Comparison of ENCODE assay signal across 8 cellular contexts in genomic region chr1:143863901-143864518, GRCh38.
DNase-seq lines count a peak whose midpoint lies in the region; ATAC-seq and FAIRE-seq lines count a peak whose summit lies in the region.
"Not testable (repeated sequence)": the region's sequence is repeated elsewhere in the genome, so short reads cannot be mapped to it uniquely, and the experiment has no call there.

No MANE protein-coding gene starts in this region.

- not testable (repeated sequence) for H3K4me1 Mint-ChIP-seq in activated naive CD8-positive, alpha-beta T cell treated with anti-CD3 and anti-CD28 coated beads, Interleukin-2, amount 50 U/mL, for 24 hours; stimulated activated naive B cell treated with anti-CD40 and anti-IgM and Interleukin-4, amounts not matched to agents 10 μg/mL and 1 μg/mL and 100 μg/mL, for 72 hours

- DNase-seq in GM18507 (ENCODE audit: extremely low spot score, insufficient read length, low read depth); activated naive CD8-positive, alpha-beta T cell treated with anti-CD3 and anti-CD28 coated beads, Interleukin-2, amount 50 U/mL, for 24 hours; stimulated activated naive B cell treated with anti-CD40 and anti-IgM and Interleukin-4, amounts not matched to agents 10 μg/mL and 1 μg/mL and 100 μg/mL, for 72 hours: not testable (repeated sequence)
- peak; percentile 20 for DNase-seq in activated CD4-positive, alpha-beta T cell treated with anti-CD3 and anti-CD28 coated beads for 48 hours

- not testable (repeated sequence) for H3K27ac Mint-ChIP-seq in activated naive CD8-positive, alpha-beta T cell treated with anti-CD3 and anti-CD28 coated beads, Interleukin-2, amount 50 U/mL, for 24 hours; stimulated activated naive B cell treated with anti-CD40 and anti-IgM and Interleukin-4, amounts not matched to agents 10 μg/mL and 1 μg/mL and 100 μg/mL, for 72 hours

- H3K27me3 Mint-ChIP-seq in activated naive CD8-positive, alpha-beta T cell treated with anti-CD3 and anti-CD28 coated beads, Interleukin-2, amount 50 U/mL, for 24 hours; stimulated activated naive B cell treated with anti-CD40 and anti-IgM and Interleukin-4, amounts not matched to agents 10 μg/mL and 1 μg/mL and 100 μg/mL, for 72 hours: not testable (repeated sequence)

- ATAC-seq in GM19025 (IDR thresholded peaks at IDR 0.05; ENCODE audit: low read depth, unreplicated experiment): peak; percentile 53
- ATAC-seq in GM21515 (IDR thresholded peaks at IDR 0.05; ENCODE audit: unreplicated experiment): peak; percentile 68
- peak; percentile 60 for ATAC-seq in HG02763 (IDR thresholded peaks at IDR 0.05; ENCODE audit: unreplicated experiment)
- ATAC-seq in HG03159 (IDR thresholded peaks at IDR 0.05; ENCODE audit: unreplicated experiment): peak; percentile 76
- peak; percentile 92 for ATAC-seq in activated naive CD8-positive, alpha-beta T cell treated with anti-CD3 and anti-CD28 coated beads, Interleukin-2, amount 50 U/mL, for 24 hours
- peak; percentile 98 to 99 for ATAC-seq in stimulated activated naive B cell treated with anti-CD40 and anti-IgM and Interleukin-4, amounts not matched to agents 10 μg/mL and 1 μg/mL and 100 μg/mL, for 72 hours (replicated peaks)

- not testable (repeated sequence) for H3K4me3 Mint-ChIP-seq in activated naive CD8-positive, alpha-beta T cell treated with anti-CD3 and anti-CD28 coated beads, Interleukin-2, amount 50 U/mL, for 24 hours; stimulated activated naive B cell treated with anti-CD40 and anti-IgM and Interleukin-4, amounts not matched to agents 10 μg/mL and 1 μg/mL and 100 μg/mL, for 72 hours

- peak; percentile 57 for FAIRE-seq in GM18507 (lab: Jason Lieb, UNC)

- not testable (repeated sequence) for H3K9me3 Mint-ChIP-seq in activated naive CD8-positive, alpha-beta T cell treated with anti-CD3 and anti-CD28 coated beads, Interleukin-2, amount 50 U/mL, for 24 hours; stimulated activated naive B cell treated with anti-CD40 and anti-IgM and Interleukin-4, amounts not matched to agents 10 μg/mL and 1 μg/mL and 100 μg/mL, for 72 hours

- H3K36me3 Mint-ChIP-seq in activated naive CD8-positive, alpha-beta T cell treated with anti-CD3 and anti-CD28 coated beads, Interleukin-2, amount 50 U/mL, for 24 hours (ENCODE audit: low read depth); stimulated activated naive B cell treated with anti-CD40 and anti-IgM and Interleukin-4, amounts not matched to agents 10 μg/mL and 1 μg/mL and 100 μg/mL, for 72 hours: not testable (repeated sequence)
